Comparison of ENCODE assay signal across 8 cellular contexts in genomic region chr5:180135128-180135955, GRCh38.
DNase-seq lines count a peak whose midpoint lies in the region; ATAC-seq and TF ChIP-seq lines count a peak whose summit lies in the region.

No MANE protein-coding gene starts in this region.

- H3K79me2 ChIP-seq in SK-N-SH (ENCODE audit: insufficient read depth) = no peaks in the 10 kb centered on the region

- H3K4me3 Mint-ChIP-seq in activated CD4-positive, alpha-beta memory T cell treated with anti-CD3 and anti-CD28 coated beads for 36 hours = no peak overlapping the region

- peak overlapping the region; percentile 29 for H3K27ac Mint-ChIP-seq in activated CD4-positive, alpha-beta memory T cell treated with anti-CD3 and anti-CD28 coated beads for 36 hours

- H2AFZ ChIP-seq in SK-N-SH (ENCODE audit: low read depth) = no peak overlapping the region

- no peaks in the 10 kb centered on the region for H4K20me1 ChIP-seq in SK-N-SH (ENCODE audit: insufficient read depth)

- no peaks in the 10 kb centered on the region for H3K9me3 ChIP-seq in suprapubic skin
- H3K9me3 ChIP-seq in SK-N-SH = no peaks in the 10 kb centered on the region

- no peaks in the 10 kb centered on the region for H3K9me2 ChIP-seq in SK-N-SH

- 59% methylated on average over 12 of the region's 13 CpGs for WGBS in suprapubic skin
- 48% methylated on average over 11 of the region's 13 CpGs for WGBS in SK-N-SH (ENCODE audit: low lambda C conversion rate)

- H3K9ac ChIP-seq in SK-N-SH = no peak overlapping the region

- POLR2A ChIA-PET in activated CD4-positive, alpha-beta memory T cell treated with anti-CD3 and anti-CD28 coated beads for 36 hours (lab: Charles Lee) = no interaction called here
- POLR2A ChIA-PET in SK-N-SH (lab: Yijun Ruan, JAX) = no interaction called here

- H3K27me3 ChIP-seq in foreskin keratinocyte (no peaks in the 10 kb centered on the region), suprapubic skin (peaks cover 28% of the 10 kb centered on the region), SK-N-SH (ENCODE audit: insufficient read depth) (no peaks in the 10 kb centered on the region)

- TF ChIP-seq EP300 in suprapubic skin (IDR thresholded peaks at IDR 0.05) = no peak
- no peak for TF ChIP-seq EP300 in SK-N-SH (IDR thresholded peaks at IDR 0.05; ENCODE audit: borderline replicate concordance in 1 of 2, low read depth in 1 of 2, low read length in 1 of 2)

- H3K9me3 Mint-ChIP-seq in activated CD4-positive, alpha-beta memory T cell treated with anti-CD3 and anti-CD28 coated beads for 36 hours = no peaks in the 10 kb centered on the region

- intact Hi-C loops in cardiac septum (cut with DNase I) = no loop called here
- intact Hi-C loops in Right ventricle myocardium inferior (cut with DNase I) = no loop called here
- intact Hi-C loops in activated CD4-positive, alpha-beta memory T cell treated with anti-CD3 and anti-CD28 coated beads for 36 hours (cut with micrococcal nuclease) = loop anchor here (10.0 kb wide), 1 partner anchor 189 kb away; no protein-coding TSS in a partner anchor

- no peak overlapping the region for H3K4me2 ChIP-seq in SK-N-SH

- TF ChIP-seq POLR2A in suprapubic skin (IDR thresholded peaks at IDR 0.05) = no peak

- no peaks in the 10 kb centered on the region for H3K36me3 ChIP-seq in suprapubic skin
- no peaks in the 10 kb centered on the region for H3K36me3 ChIP-seq in SK-N-SH (replicated peaks in 1 of 2; ENCODE audit: control insufficient read depth in 1 of 2, insufficient read depth in 2 of 2, low read length in 1 of 2)

- H3F3A ChIP-seq in SK-N-SH (replicated peaks; ENCODE audit: insufficient read depth) = no peaks in the 10 kb centered on the region

- CTCF ChIA-PET in activated CD4-positive, alpha-beta memory T cell treated with anti-CD3 and anti-CD28 coated beads for 36 hours (lab: Charles Lee) = interaction anchor here (1.5 kb wide), 1 partner anchor 73 kb away, joined by 3 read pairs; no protein-coding TSS in a partner anchor
- CTCF ChIA-PET in SK-N-SH (lab: Yijun Ruan, JAX) = interaction anchor here (0.6 to 1.1 kb wide), 4 partner anchors 44 to 194 kb away, joined by 3 read pairs; partner anchors contain the start of gene RASGEF1C

- no peaks in the 10 kb centered on the region for H3K36me3 Mint-ChIP-seq in activated CD4-positive, alpha-beta memory T cell treated with anti-CD3 and anti-CD28 coated beads for 36 hours

- peaks cover 5% of the 10 kb centered on the region for H3K27me3 Mint-ChIP-seq in activated CD4-positive, alpha-beta memory T cell treated with anti-CD3 and anti-CD28 coated beads for 36 hours

- no peak for TF ChIP-seq CTCF in foreskin keratinocyte (conservative IDR thresholded peaks at IDR 0.05)
- TF ChIP-seq CTCF in suprapubic skin (IDR thresholded peaks at IDR 0.05) = no peak
- TF ChIP-seq CTCF in SK-N-SH (IDR thresholded peaks at IDR 0.05) = no peak

- ATAC-seq in Right ventricle myocardium inferior = no peak
- ATAC-seq in foreskin keratinocyte = peak; percentile 24
- ATAC-seq in HG03159 (IDR thresholded peaks at IDR 0.05; ENCODE audit: unreplicated experiment) = no peak

- TF ChIP-seq RAD21 in SK-N-SH (IDR thresholded peaks at IDR 0.05; ENCODE audit: low read length) = no peak

- DNase-seq in cardiac septum (ENCODE audit: low spot score) = peak; percentile 29
- no peak for DNase-seq in Right ventricle myocardium inferior (ENCODE audit: missing footprints)
- DNase-seq in activated CD4-positive, alpha-beta memory T cell treated with anti-CD3 and anti-CD28 coated beads for 36 hours = peak; percentile 72
- peak in 1 of 2 donors; percentile 19 for DNase-seq in foreskin keratinocyte
- peak; percentile 43 to 72 for DNase-seq in suprapubic skin (ENCODE audit: low spot score in 2 of 2)
- DNase-seq in SK-N-SH = no peak
- DNase-seq in OCI-M2 (lab: John Stamatoyannopoulos, UW; ENCODE audit: unreplicated experiment) = no peak

- H3K4me1 Mint-ChIP-seq in activated CD4-positive, alpha-beta memory T cell treated with anti-CD3 and anti-CD28 coated beads for 36 hours (ENCODE audit: low read depth) = peaks cover 9% of the 10 kb centered on the region

- no peaks in the 10 kb centered on the region for H3K4me1 ChIP-seq in foreskin keratinocyte
- H3K4me1 ChIP-seq in suprapubic skin = no peaks in the 10 kb centered on the region
- peaks cover 0 to 3% of the 10 kb centered on the region in 2 experiments; a peak in 1 of 4 replicates for H3K4me1 ChIP-seq in SK-N-SH (ENCODE audit: control insufficient read depth in 1 of 2, insufficient read depth in 2 of 2, low read depth in 1 of 2, low read length in 1 of 2)

- no peak overlapping the region for H3K27ac ChIP-seq in foreskin keratinocyte
- H3K27ac ChIP-seq in suprapubic skin = no peak overlapping the region
- H3K27ac ChIP-seq in SK-N-SH (ENCODE audit: low read depth in 2 of 2, low read length in 1 of 2) = no peak overlapping the region

- no peak overlapping the region for H3K4me3 ChIP-seq in suprapubic skin
- no peak overlapping the region for H3K4me3 ChIP-seq in SK-N-SH (ENCODE audit: low read depth in 2 of 2, low read length in 1 of 2)

TF ChIP-seq in SK-N-SH, 30 proteins besides CTCF, POLR2A, EP300 and RAD21:
- TF ChIP-seq IRF3 (IDR thresholded peaks at IDR 0.05; ENCODE audit: low read depth, low read length) = no peak
- TF ChIP-seq CHD2 (IDR thresholded peaks at IDR 0.05; ENCODE audit: low read length, partially characterized antibody) = no peak
- no peak for TF ChIP-seq PBX3 (IDR thresholded peaks at IDR 0.05)
- TF ChIP-seq SMC3 (IDR thresholded peaks at IDR 0.05; ENCODE audit: low read depth, low read length) = no peak
- TF ChIP-seq FOXM1 (IDR thresholded peaks at IDR 0.05; ENCODE audit: low read depth) = no peak
- no peak for TF ChIP-seq TCF12 (IDR thresholded peaks at IDR 0.05)
- TF ChIP-seq YY1 (IDR thresholded peaks at IDR 0.05; ENCODE audit: low read depth) = no peak
- no peak for TF ChIP-seq SIN3A (IDR thresholded peaks at IDR 0.05; ENCODE audit: borderline replicate concordance, low read depth, low read length)
- TF ChIP-seq FOSL2 (IDR thresholded peaks at IDR 0.05; ENCODE audit: borderline replicate concordance, low read depth) = no peak
- no peak for TF ChIP-seq USF2 (IDR thresholded peaks at IDR 0.05; ENCODE audit: borderline replicate concordance, low read depth, low read length)
- TF ChIP-seq GABPA (IDR thresholded peaks at IDR 0.05; ENCODE audit: low read depth) = no peak
- no peak for TF ChIP-seq ZBTB33 (IDR thresholded peaks at IDR 0.05; ENCODE audit: borderline replicate concordance, low read depth)
- no peak for TF ChIP-seq MXI1 (IDR thresholded peaks at IDR 0.05; ENCODE audit: low read depth, low read length)
- no peak for TF ChIP-seq NFIC (IDR thresholded peaks at IDR 0.05; ENCODE audit: borderline replicate concordance)

Comparison
In these comparisons a context has a peak if more than half of its experiments do, and no peak if none do; other contexts are left out.
1. DNase-seq: peak in cardiac septum (single experiment), activated CD4-positive, alpha-beta memory T cell treated with anti-CD3 and anti-CD28 coated beads for 36 hours (single experiment) and suprapubic skin (2 of 2); none in Right ventricle myocardium inferior (single experiment), SK-N-SH (single experiment) and OCI-M2 (single experiment).